ENCODE assay signal across 16 cellular contexts in genomic region chr12:104737682-104738370, GRCh38.
A peak's percentile ranks its signal among the peaks of the same experiment; 100 is the strongest.
DNase-seq lines count a peak whose midpoint lies in the region; ATAC-seq, FAIRE-seq and TF ChIP-seq lines count a peak whose summit lies in the region.
"Had no signal": no experiment of that assay in that cellular context is flagged by ENCODE, and none has a peak within 500 bp of the region (broad histone marks: within the 10 kb centered on the region; RNA-seq: fewer than 3 reads in every experiment).

No MANE protein-coding gene starts in this region.

- H3F3A ChIP-seq in MM.1S (ENCODE audit: insufficient read depth, low read length), result no peaks in the 10 kb centered on the region

- no peak overlapping the region for H3K4me3 ChIP-seq in astrocyte (ENCODE audit: insufficient read depth, low read depth, low read length)
- H3K4me3 ChIP-seq in MM.1S (ENCODE audit: low read length), result no peak overlapping the region
- H3K4me3 ChIP-seq: mucosa of descending colon, smooth muscle cell had no signal

- H3K9me2 ChIP-seq in MM.1S (replicated peaks; ENCODE audit: insufficient read depth, low read length), result no peaks in the 10 kb centered on the region

- H3K27me3 ChIP-seq in CD4-positive, alpha-beta T cell (ENCODE audit: control insufficient read depth, insufficient read depth, low read length), result no peaks in the 10 kb centered on the region
- H3K27me3 ChIP-seq in astrocyte (ENCODE audit: insufficient read depth, low read length) (no peaks in the 10 kb centered on the region), MM.1S (replicated peaks; ENCODE audit: insufficient read depth, low read length) (no peaks in the 10 kb centered on the region)

- no peaks in the 10 kb centered on the region for H3K27me3 Mint-ChIP-seq in CD4-positive, alpha-beta T cell
- H3K27me3 Mint-ChIP-seq in astrocyte (ENCODE audit: low read depth, unreplicated experiment), result no peaks in the 10 kb centered on the region
- no peaks in the 10 kb centered on the region for H3K27me3 Mint-ChIP-seq in natural killer cell treated with Interleukin-12 subunit alpha and Interleukin-12 subunit beta and Interleukin-15 and Interleukin-18, amount 100 ng/mL, for 72 hours

- H4K20me1 ChIP-seq in astrocyte (ENCODE audit: insufficient read depth, low read length) (peaks cover 69% of the 10 kb centered on the region), MM.1S (ENCODE audit: insufficient read depth, low read length) (no peaks in the 10 kb centered on the region)

- H3K36me3 Mint-ChIP-seq in CD4-positive, alpha-beta T cell (ENCODE audit: low read depth), result no peaks in the 10 kb centered on the region
- peaks cover 8% of the 10 kb centered on the region for H3K36me3 Mint-ChIP-seq in astrocyte (ENCODE audit: low read depth, unreplicated experiment)
- no peaks in the 10 kb centered on the region for H3K36me3 Mint-ChIP-seq in natural killer cell treated with Interleukin-12 subunit alpha and Interleukin-12 subunit beta and Interleukin-15 and Interleukin-18, amount 100 ng/mL, for 72 hours

- H3K4me2 ChIP-seq in astrocyte (ENCODE audit: low read length), result no peak overlapping the region
- H3K4me2 ChIP-seq in MM.1S (ENCODE audit: low read depth, low read length), result no peak overlapping the region
- H3K4me2 ChIP-seq: smooth muscle cell had no signal

- FAIRE-seq in astrocyte (lab: Jason Lieb, UNC), result no peak
- FAIRE-seq: D721Med had no signal

- H3K4me1 ChIP-seq in astrocyte (ENCODE audit: insufficient read depth, low read length), result peaks cover 10% of the 10 kb centered on the region
- peaks cover 4% of the 10 kb centered on the region; the same call in 1 of the 2 replicates for H3K4me1 ChIP-seq in MM.1S (ENCODE audit: low read length)

- H3K4me3 Mint-ChIP-seq in CD4-positive, alpha-beta T cell, result peak overlapping the region; percentile 16
- no peak overlapping the region for H3K4me3 Mint-ChIP-seq in astrocyte (ENCODE audit: unreplicated experiment)
- H3K4me3 Mint-ChIP-seq in natural killer cell treated with Interleukin-12 subunit alpha and Interleukin-12 subunit beta and Interleukin-15 and Interleukin-18, amount 100 ng/mL, for 72 hours, result peak overlapping the region; percentile 71

- POLR2A ChIA-PET in CD4-positive, alpha-beta T cell (lab: Charles Lee), result no interaction called here

- CTCF ChIA-PET in CD4-positive, alpha-beta T cell (lab: Charles Lee), result interaction anchor here (1.2 kb wide), 1 partner anchor 10 kb away, joined by 4 read pairs; no protein-coding TSS in a partner anchor

- DNase-seq in CD4-positive, alpha-beta T cell, result no peak
- DNase-seq in astrocyte (ENCODE audit: low read depth), result no peak
- DNase-seq in natural killer cell treated with Interleukin-12 subunit alpha and Interleukin-12 subunit beta and Interleukin-15 and Interleukin-18, amount 100 ng/mL, for 72 hours (ENCODE audit: low spot score), result no peak
- no peak for DNase-seq in MM.1S
- DNase-seq in mucosa of gallbladder (ENCODE audit: low spot score), result no peak
- DNase-seq in cortex of kidney (lab: John Stamatoyannopoulos, UW), result no peak
- DNase-seq: activated naive CD4-positive, alpha-beta T cell treated with Interleukin-2 at 50 U/mL for 16 hours; effector memory CD4-positive, alpha-beta T cell; hippocampal formation; mucosa of descending colon; NCI-H1105; OCI-M1 had no signal

- no peaks in the 10 kb centered on the region for H3K9me3 ChIP-seq in CD4-positive, alpha-beta T cell (ENCODE audit: control insufficient read depth, low read length)
- H3K9me3 ChIP-seq in KOPT-K1 (ENCODE audit: insufficient read depth, low read length, poor library complexity, severe bottlenecking), result no peaks in the 10 kb centered on the region
- no peaks in the 10 kb centered on the region for H3K9me3 ChIP-seq in astrocyte (ENCODE audit: insufficient read depth, low read depth, low read length)
- H3K9me3 ChIP-seq in MM.1S (replicated peaks; ENCODE audit: insufficient read depth, low read length), result no peaks in the 10 kb centered on the region
- H3K9me3 ChIP-seq: mucosa of descending colon had no signal

- no peak overlapping the region for H3K9ac ChIP-seq in astrocyte (ENCODE audit: low read length)
- no peak overlapping the region for H3K9ac ChIP-seq in MM.1S (ENCODE audit: low read length)

- intact Hi-C loops in CD4-positive, alpha-beta T cell (cut with DNase I, micrococcal nuclease), result no loop called here

- H3K79me2 ChIP-seq in astrocyte (ENCODE audit: insufficient read depth, low read length), result no peaks in the 10 kb centered on the region
- H3K79me2 ChIP-seq in MM.1S (ENCODE audit: low read length), result 0 out of 2 replicates have a peak, but pooled peaks cover 9% of the 10 kb centered on the region

- ATAC-seq in CD4-positive, alpha-beta T cell (ENCODE audit: poor library complexity), result no peak
- no peak for ATAC-seq in natural killer cell treated with Interleukin-12 subunit alpha and Interleukin-12 subunit beta and Interleukin-15 and Interleukin-18, amount 100 ng/mL, for 72 hours
- no peak for ATAC-seq in HG02763 (IDR thresholded peaks at IDR 0.05; ENCODE audit: unreplicated experiment)
- ATAC-seq: mucosa of descending colon had no signal

- H2AFZ ChIP-seq in astrocyte (ENCODE audit: low read depth, low read length) (no peak overlapping the region), MM.1S (ENCODE audit: low read length) (no peak overlapping the region)

- peaks cover 71% of the 10 kb centered on the region for H3K36me3 ChIP-seq in KOPT-K1 (ENCODE audit: insufficient read depth, low read length)
- no peaks in the 10 kb centered on the region for H3K36me3 ChIP-seq in astrocyte (ENCODE audit: insufficient read depth, low read length)
- H3K36me3 ChIP-seq in MM.1S (replicated peaks; ENCODE audit: insufficient read depth, low read length), result no peaks in the 10 kb centered on the region

- peak overlapping the region; percentile 74 for H3K27ac Mint-ChIP-seq in CD4-positive, alpha-beta T cell
- H3K27ac Mint-ChIP-seq in astrocyte (ENCODE audit: unreplicated experiment), result peak overlapping the region; percentile 27
- H3K27ac Mint-ChIP-seq in natural killer cell treated with Interleukin-12 subunit alpha and Interleukin-12 subunit beta and Interleukin-15 and Interleukin-18, amount 100 ng/mL, for 72 hours, result peak overlapping the region; percentile 91 to 95

- H3K4me1 Mint-ChIP-seq in CD4-positive, alpha-beta T cell (ENCODE audit: low read depth), result peaks cover 78% of the 10 kb centered on the region
- peaks cover 32% of the 10 kb centered on the region for H3K4me1 Mint-ChIP-seq in astrocyte (ENCODE audit: low read depth, unreplicated experiment)
- H3K4me1 Mint-ChIP-seq in natural killer cell treated with Interleukin-12 subunit alpha and Interleukin-12 subunit beta and Interleukin-15 and Interleukin-18, amount 100 ng/mL, for 72 hours (ENCODE audit: low read depth in 2 of 2), result peaks cover 75 to 83% of the 10 kb centered on the region in 2 donors

- no peak for TF ChIP-seq CTCF in CD4-positive, alpha-beta T cell (IDR thresholded peaks at IDR 0.05)
- TF ChIP-seq CTCF in astrocyte (IDR thresholded peaks at IDR 0.05; ENCODE audit: insufficient read depth, low read depth, low read length), result no peak
- no peak for TF ChIP-seq CTCF in MM.1S (IDR thresholded peaks at IDR 0.05; ENCODE audit: low read length)

- H3K27ac ChIP-seq in CD4-positive, alpha-beta T cell (ENCODE audit: low read depth, low read length), result no peak overlapping the region
- H3K27ac ChIP-seq in KOPT-K1 (ENCODE audit: low read depth, low read length, poor library complexity, severe bottlenecking), result peak overlapping the region; percentile 7
- H3K27ac ChIP-seq in astrocyte (ENCODE audit: low read depth, low read length), result no peak overlapping the region
- no peak overlapping the region for H3K27ac ChIP-seq in MM.1S (ENCODE audit: low read length)

- no peaks in the 10 kb centered on the region for H3K9me3 Mint-ChIP-seq in CD4-positive, alpha-beta T cell
- peaks cover 4% of the 10 kb centered on the region for H3K9me3 Mint-ChIP-seq in astrocyte (ENCODE audit: unreplicated experiment)
- no peaks in the 10 kb centered on the region for H3K9me3 Mint-ChIP-seq in natural killer cell treated with Interleukin-12 subunit alpha and Interleukin-12 subunit beta and Interleukin-15 and Interleukin-18, amount 100 ng/mL, for 72 hours

Comparison
In these comparisons a context has a peak if more than half of its experiments do, and no peak if none do; other contexts are left out.
1. H3K27ac Mint-ChIP-seq: peak in every context shown above with its lines; median percentile 93 in natural killer cell treated with Interleukin-12 subunit alpha and Interleukin-12 subunit beta and Interleukin-15 and Interleukin-18, amount 100 ng/mL, for 72 hours; 74 in CD4-positive, alpha-beta T cell; 27 in astrocyte.